Comparison of ENCODE assay signal across 16 cellular contexts in genomic region chr13:110070046-110070445, GRCh38.
DNase-seq lines count a peak whose midpoint lies in the region; ATAC-seq, FAIRE-seq and TF ChIP-seq lines count a peak whose summit lies in the region.
"Had no signal": no experiment of that assay in that cellular context is flagged by ENCODE, and none has a peak within 500 bp of the region (broad histone marks: within the 10 kb centered on the region; RNA-seq: fewer than 3 reads in every experiment).

No MANE protein-coding gene starts in this region.

- H3K36me3 Mint-ChIP-seq in WTC11 (no peaks in the 10 kb centered on the region), type B pancreatic cell (no peaks in the 10 kb centered on the region), HFFc6 (ENCODE audit: low read depth) (no peaks in the 10 kb centered on the region)
- H3K36me3 Mint-ChIP-seq: CD8-positive, alpha-beta T cell; IgD-negative memory B cell had no signal

- CTCF ChIA-PET in IMR-90 (lab: Yijun Ruan, JAX) = no interaction called here
- CTCF ChIA-PET in WTC11 (lab: Charles Lee) = interaction anchor here (1.1 kb wide), 1 partner anchor 20 kb away, joined by 4 read pairs; no protein-coding TSS in a partner anchor

- H4K5ac ChIP-seq in IMR-90 (ENCODE audit: low read depth, low read length) = no peak overlapping the region

- no peak for TF ChIP-seq RAD21 in IMR-90 (IDR thresholded peaks at IDR 0.05; ENCODE audit: low read length)

- H2BK5ac ChIP-seq in IMR-90 (ENCODE audit: low read depth, low read length, poor library complexity, severe bottlenecking) = no peak overlapping the region

- H3K4me1 Mint-ChIP-seq in WTC11 = peaks cover 8% of the 10 kb centered on the region
- peaks cover 6% of the 10 kb centered on the region for H3K4me1 Mint-ChIP-seq in type B pancreatic cell (ENCODE audit: unreplicated experiment)
- peaks cover 11% of the 10 kb centered on the region for H3K4me1 Mint-ChIP-seq in HFFc6 (ENCODE audit: low read depth)

- no peak overlapping the region for H2BK15ac ChIP-seq in IMR-90 (ENCODE audit: low read depth, low read length)

- POLR2A ChIA-PET in IMR-90 (lab: Charles Lee; ENCODE audit: unreplicated experiment) (no interaction called here), WTC11 (lab: Charles Lee) (no interaction called here)

- no peaks in the 10 kb centered on the region for H3K36me3 ChIP-seq in IMR-90 (ENCODE audit: control insufficient read depth, insufficient read depth, low read length)
- no peaks in the 10 kb centered on the region for H3K36me3 ChIP-seq in esophagus squamous epithelium

- no peak overlapping the region for H4K8ac ChIP-seq in IMR-90 (ENCODE audit: low read depth in 2 of 2, low read length in 2 of 2)

- no peak overlapping the region for H2BK20ac ChIP-seq in IMR-90 (ENCODE audit: low read depth, low read length)

- no peaks in the 10 kb centered on the region for H3K27me3 Mint-ChIP-seq in WTC11 (ENCODE audit: low read depth)
- H3K27me3 Mint-ChIP-seq in type B pancreatic cell = peaks cover 6% of the 10 kb centered on the region
- peaks cover 18% of the 10 kb centered on the region for H3K27me3 Mint-ChIP-seq in HFFc6 (ENCODE audit: insufficient read depth)

- H3K27me3 ChIP-seq in IMR-90 (ENCODE audit: control insufficient read depth, insufficient read depth, low read length) (0 out of 2 replicates have a peak, but pooled peaks cover 2% of the 10 kb centered on the region), esophagus squamous epithelium (no peaks in the 10 kb centered on the region)

- H2AK9ac ChIP-seq in IMR-90 (replicated peaks; ENCODE audit: low read depth, low read length, poor library complexity) = no peak overlapping the region

- no TSS peak for BruUV-seq in IMR-90 (replicated peaks; lab: Mats Ljungman, UMichigan)

- H3K9me3 Mint-ChIP-seq in WTC11 = no peaks in the 10 kb centered on the region
- H3K9me3 Mint-ChIP-seq in type B pancreatic cell = no peaks in the 10 kb centered on the region
- H3K9me3 Mint-ChIP-seq in HFFc6 = no peaks in the 10 kb centered on the region
- H3K9me3 Mint-ChIP-seq: CD8-positive, alpha-beta T cell had no signal

- no peaks in the 10 kb centered on the region for H3K79me1 ChIP-seq in IMR-90 (ENCODE audit: low read depth in 1 of 2, low read length in 2 of 2)

- H3K4me1 ChIP-seq in IMR-90 (ENCODE audit: control insufficient read depth, insufficient read depth, low read length) (no peaks in the 10 kb centered on the region), esophagus squamous epithelium (no peaks in the 10 kb centered on the region)

- no peak overlapping the region for H3K23ac ChIP-seq in IMR-90 (ENCODE audit: low read depth, low read length)

- H3K4me2 ChIP-seq in IMR-90 (ENCODE audit: low read depth, low read length) = no peak overlapping the region
- H3K4me2 ChIP-seq: PC-9 had no signal

- H3K9ac ChIP-seq in IMR-90 (ENCODE audit: low read depth, low read length) = no peak overlapping the region

- TF ChIP-seq CTCF in IMR-90 (conservative IDR thresholded peaks at IDR 0.05; ENCODE audit: low read depth, low read length) (no peak), WTC11 (IDR thresholded peaks at IDR 0.05) (no peak), type B pancreatic cell (conservative IDR thresholded peaks at IDR 0.05) (peak; percentile 39), esophagus squamous epithelium (IDR thresholded peaks at IDR 0.05) (no peak), HFFc6 (IDR thresholded peaks at IDR 0.05) (no peak)

- no peak overlapping the region for H4K91ac ChIP-seq in IMR-90 (ENCODE audit: insufficient read depth, low read depth, low read length)

- intact Hi-C loops in IMR-90 (cut with micrococcal nuclease) (no loop called here), esophagus squamous epithelium (cut with DNase I) (no loop called here)

- no peak overlapping the region for H3K4ac ChIP-seq in IMR-90 (ENCODE audit: low read depth, low read length)

- no peak for DNase-seq in IMR-90
- no peak for DNase-seq in WTC11 (ENCODE audit: low spot score)
- no peak for DNase-seq in type B pancreatic cell (ENCODE audit: extremely low spot score, unreplicated experiment)
- DNase-seq in esophagus squamous epithelium (lab: John Stamatoyannopoulos, UW) = no peak
- DNase-seq in HFFc6 = no peak
- DNase-seq in left lobe of liver (ENCODE audit: low spot score) = no peak
- DNase-seq: CD8-positive, alpha-beta T cell; DMS 273 treated with DMSO at 0.1 percent for 48 hours; NCI-H1417 treated with DMSO at 0.1 percent for 48 hours; NCI-H2029; NCI-H526; PC-9 had no signal

- dilution Hi-C loops in IMR-90 (cut with HindIII; ENCODE audit: low sequenced_read_pairs, unreplicated experiment) = no loop called here

- H2AK5ac ChIP-seq in IMR-90 (ENCODE audit: low read depth, low read length) = 0 out of 2 replicates have a peak overlapping the region, but pooled peaks have one; percentile 44

- TF ChIP-seq POLR2A in IMR-90 (IDR thresholded peaks at IDR 0.05; ENCODE audit: low read depth, low read length) (no peak), esophagus squamous epithelium (IDR thresholded peaks at IDR 0.05) (no peak)

- H3K9me1 ChIP-seq in IMR-90 (ENCODE audit: insufficient read depth, low read length) = peaks cover 3% of the 10 kb centered on the region

- H2AFZ ChIP-seq in IMR-90 (replicated peaks; ENCODE audit: low read length, poor library complexity) = no peak overlapping the region
- H2AFZ ChIP-seq: PC-9 had no signal

- ATAC-seq in IMR-90 (ENCODE audit: low read depth) (no peak), WTC11 (peak; percentile 72), left lobe of liver (no peak)
- ATAC-seq: CD8-positive, alpha-beta T cell; Right ventricle myocardium inferior had no signal

- H3K4me3 Mint-ChIP-seq in WTC11 (no peak overlapping the region), type B pancreatic cell (no peak overlapping the region), HFFc6 (no peak overlapping the region)
- H3K4me3 Mint-ChIP-seq: CD8-positive, alpha-beta T cell; IgD-negative memory B cell had no signal

- no peaks in the 10 kb centered on the region for H3K9me3 ChIP-seq in IMR-90 (ENCODE audit: control insufficient read depth, insufficient read depth, low read length)
- no peaks in the 10 kb centered on the region for H3K9me3 ChIP-seq in esophagus squamous epithelium

- H3K14ac ChIP-seq in IMR-90 (replicated peaks; ENCODE audit: low read depth, low read length) = no peak overlapping the region

- no peak overlapping the region for H3K27ac ChIP-seq in IMR-90 (ENCODE audit: insufficient read depth, low read length)
- H3K27ac ChIP-seq in esophagus squamous epithelium = no peak overlapping the region
- H3K27ac ChIP-seq: PC-9, SK-N-MC had no signal

- WGBS in IMR-90 (ENCODE audit: extremely low coverage in 2 of 2, insufficient read length in 1 of 2), 2 experiments = no CpG with 5 or more reads among the region's 4 CpGs
- 25 to 45% methylated on average over 4 of the region's 4 CpGs for WGBS in esophagus squamous epithelium, 2 donors

- H4K20me1 ChIP-seq in IMR-90 (ENCODE audit: insufficient read depth, low read length) = no peaks in the 10 kb centered on the region

- peak; percentile 24 for FAIRE-seq in islet of Langerhans (lab: Jason Lieb, UNC)

- H2BK120ac ChIP-seq in IMR-90 (ENCODE audit: low read depth, low read length) = no peak overlapping the region

- no peak overlapping the region for H3K56ac ChIP-seq in IMR-90 (ENCODE audit: extremely low read depth, insufficient read depth, low read length)

- H3K27ac Mint-ChIP-seq in WTC11 = no peak overlapping the region
- H3K27ac Mint-ChIP-seq in type B pancreatic cell = no peak overlapping the region
- H3K27ac Mint-ChIP-seq in HFFc6 = no peak overlapping the region
- H3K27ac Mint-ChIP-seq: CD8-positive, alpha-beta T cell; IgD-negative memory B cell had no signal

- H3K4me3 ChIP-seq in IMR-90 (ENCODE audit: insufficient read depth, low read depth, low read length) = no peak overlapping the region
- no peak overlapping the region for H3K4me3 ChIP-seq in esophagus squamous epithelium
- H3K4me3 ChIP-seq: PC-9, SK-N-MC had no signal

- no peak overlapping the region for H3K18ac ChIP-seq in IMR-90 (ENCODE audit: low read depth, low read length)

- in situ Hi-C loops in IMR-90 (cut with MboI; ENCODE audit: low sequenced_read_pairs) = no loop called here

TF ChIP-seq in IMR-90, 13 proteins besides CTCF, POLR2A, EP300 and RAD21 (continues in another document):
- TF ChIP-seq, protein P1, sequence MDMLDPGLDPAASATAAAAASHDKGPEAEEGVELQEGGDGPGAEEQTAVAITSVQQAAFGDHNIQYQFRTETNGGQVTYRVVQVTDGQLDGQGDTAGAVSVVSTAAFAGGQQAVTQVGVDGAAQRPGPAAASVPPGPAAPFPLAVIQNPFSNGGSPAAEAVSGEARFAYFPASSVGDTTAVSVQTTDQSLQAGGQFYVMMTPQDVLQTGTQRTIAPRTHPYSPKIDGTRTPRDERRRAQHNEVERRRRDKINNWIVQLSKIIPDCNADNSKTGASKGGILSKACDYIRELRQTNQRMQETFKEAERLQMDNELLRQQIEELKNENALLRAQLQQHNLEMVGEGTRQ (IDR thresholded peaks at IDR 0.05; ENCODE audit: low read depth, low read length) = no peak
- no peak for TF ChIP-seq MAZ (IDR thresholded peaks at IDR 0.05; ENCODE audit: borderline replicate concordance, low read depth, low read length)
- TF ChIP-seq RFX5 (IDR thresholded peaks at IDR 0.05; ENCODE audit: low read depth, low read length) = no peak
- TF ChIP-seq BHLHE40 (IDR thresholded peaks at IDR 0.05; ENCODE audit: low read depth, low read length) = no peak
- no peak for TF ChIP-seq MXI1 (IDR thresholded peaks at IDR 0.05; ENCODE audit: borderline replicate concordance, low read depth, low read length)
- TF ChIP-seq SMC3 (IDR thresholded peaks at IDR 0.05; ENCODE audit: low read depth, low read length) = no peak
- no peak for TF ChIP-seq NFE2L2 (IDR thresholded peaks at IDR 0.05; ENCODE audit: low read depth, low read length)

TF ChIP-seq in WTC11, 78 proteins besides CTCF, POLR2A, EP300 and RAD21 (continues in another document):
- TF ChIP-seq ZNF138 (CRISPR knock-in tag; conservative IDR thresholded peaks at IDR 0.05) (no peak), RELA (CRISPR knock-in tag; IDR thresholded peaks at IDR 0.05; ENCODE audit: borderline replicate concordance) (no peak), CREB1 (CRISPR knock-in tag; IDR thresholded peaks at IDR 0.05) (no peak), HMGA2 (CRISPR knock-in tag; IDR thresholded peaks at IDR 0.05) (no peak), NFE2L1 (CRISPR knock-in tag; IDR thresholded peaks at IDR 0.05) (no peak), ZBTB21 (CRISPR knock-in tag; IDR thresholded peaks at IDR 0.05; ENCODE audit: borderline replicate concordance) (no peak)
- TF ChIP-seq, protein P1 (CRISPR knock-in tag; IDR thresholded peaks at IDR 0.05) = no peak
